Comparison of ENCODE assay signal across 17 cellular contexts in the genomic region with DNA sequence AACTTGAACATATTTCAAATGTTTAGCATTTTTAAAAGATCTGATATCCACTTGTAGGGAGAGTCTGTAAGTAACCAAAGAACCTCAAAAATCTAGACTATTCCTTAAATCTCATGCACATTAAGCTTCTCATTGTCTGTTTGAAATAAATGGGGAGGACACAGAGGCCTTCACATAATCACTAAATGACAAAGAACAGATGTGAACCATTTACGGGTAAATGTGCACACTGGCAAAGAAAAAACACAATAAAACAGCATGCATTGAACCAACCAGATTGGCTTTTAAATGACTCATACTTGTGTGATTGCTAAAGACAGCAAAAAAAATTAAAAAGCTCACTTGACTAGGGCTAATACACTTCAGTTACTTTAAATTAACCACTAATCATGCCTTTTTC.
DNase-seq lines count a peak whose midpoint lies in the region; ATAC-seq and TF ChIP-seq lines count a peak whose summit lies in the region.
"Had no signal": no experiment of that assay in that cellular context is flagged by ENCODE, and none has a peak within 500 bp of the region (broad histone marks: within the 10 kb centered on the region; RNA-seq: fewer than 3 reads in every experiment).

No MANE protein-coding gene starts in this region.

- no peak for TF ChIP-seq RAD21 in Ishikawa (IDR thresholded peaks at IDR 0.05; ENCODE audit: low read depth)

- intact Hi-C loops in prostate gland (cut with DNase I), result no loop called here

- H3K27ac Mint-ChIP-seq in WTC11, result no peak overlapping the region
- H3K27ac Mint-ChIP-seq: activated naive CD8-positive, alpha-beta T cell treated with anti-CD3 and anti-CD28 coated beads, Interleukin-2, amount 10 ng/mL, durations not matched to agents 7 days and 5 days had no signal

- H3K4me1 Mint-ChIP-seq in WTC11, result peaks cover 2% of the 10 kb centered on the region; the same call in 1 of the 2 replicates
- H3K4me1 Mint-ChIP-seq: activated naive CD8-positive, alpha-beta T cell treated with anti-CD3 and anti-CD28 coated beads, Interleukin-2, amount 10 ng/mL, durations not matched to agents 7 days and 5 days had no signal

- H3K9me3 ChIP-seq in prostate gland, result no peaks in the 10 kb centered on the region
- H3K9me3 ChIP-seq: uterus had no signal

- H3K27me3 ChIP-seq in prostate gland (replicated peaks; ENCODE audit: insufficient read depth), result no peaks in the 10 kb centered on the region
- H3K27me3 ChIP-seq: uterus had no signal

- H3K27me3 Mint-ChIP-seq in WTC11 (ENCODE audit: low read depth), result no peaks in the 10 kb centered on the region
- H3K27me3 Mint-ChIP-seq: activated naive CD8-positive, alpha-beta T cell treated with anti-CD3 and anti-CD28 coated beads, Interleukin-2, amount 10 ng/mL, durations not matched to agents 7 days and 5 days had no signal

- no peak for TF ChIP-seq POLR2A in prostate gland (IDR thresholded peaks at IDR 0.05)

- CTCF ChIA-PET in WTC11 (lab: Charles Lee), result no interaction called here

- ATAC-seq in WTC11, result no peak

- H3K36me3 ChIP-seq in prostate gland, result no peaks in the 10 kb centered on the region
- H3K36me3 ChIP-seq: uterus had no signal

- POLR2A ChIA-PET in WTC11 (lab: Charles Lee), result interaction anchor here (0.5 kb wide), 1 partner anchor 110 kb away, joined by 4 read pairs; no protein-coding TSS in a partner anchor

- no peaks in the 10 kb centered on the region for H3K4me1 ChIP-seq in prostate gland (replicated peaks)
- H3K4me1 ChIP-seq: uterus had no signal

- WGBS in prostate gland, result 24% methylated on average over 1 of the region's 1 CpG

- TF ChIP-seq CTCF in AG10803 (conservative IDR thresholded peaks at IDR 0.05; ENCODE audit: low read length) (no peak), WTC11 (IDR thresholded peaks at IDR 0.05) (no peak), prostate gland (IDR thresholded peaks at IDR 0.05) (no peak)

- H3K27ac ChIP-seq in prostate gland, result no peak overlapping the region
- H3K27ac ChIP-seq: dorsolateral prefrontal cortex, uterus had no signal

- DNase-seq in AG10803 (ENCODE audit: low read depth) (peak; percentile 82), WTC11 (ENCODE audit: low spot score) (no peak), left kidney (ENCODE audit: low read depth, low spot score) (peak; percentile 33), NCI-H128 (lab: John Stamatoyannopoulos, UW; ENCODE audit: unreplicated experiment) (no peak), prostate gland (ENCODE audit: low spot score) (no peak), cerebellar cortex (ENCODE audit: low spot score) (no peak)
- DNase-seq in stimulated activated CD4-positive, alpha-beta T cell treated with anti-CD3 and anti-CD28 coated beads, Interleukin-2, amount 100 ng/mL, for 24 hours, result no peak
- DNase-seq: activated CD4-positive, alpha-beta T cell treated with anti-CD3 and anti-CD28 coated beads for 4 hours; activated naive CD8-positive, alpha-beta T cell treated with anti-CD3 and anti-CD28 coated beads, Interleukin-2, amount 10 ng/mL, durations not matched to agents 7 days and 5 days; activated T-cell treated with anti-CD3 and anti-CD28 coated beads for 4 hours; dorsolateral prefrontal cortex; NCI-H1092; NCI-H526; stimulated activated naive CD4-positive, alpha-beta T cell treated with Interleukin-2 at 50 U/mL for 16 hours; uterus had no signal

- TF ChIP-seq EP300 in Ishikawa (IDR thresholded peaks at IDR 0.05; ENCODE audit: borderline replicate concordance), result no peak

- no peak overlapping the region for H3K4me3 ChIP-seq in AG10803 (ENCODE audit: low read length)
- H3K4me3 ChIP-seq in prostate gland, result no peak overlapping the region
- H3K4me3 ChIP-seq: dorsolateral prefrontal cortex, uterus had no signal

- peaks cover 5% of the 10 kb centered on the region; the same call in 1 of the 2 replicates for H3K9me3 Mint-ChIP-seq in WTC11
- H3K9me3 Mint-ChIP-seq: neural crest cell had no signal

- H3K36me3 Mint-ChIP-seq in WTC11, result no peaks in the 10 kb centered on the region
- H3K36me3 Mint-ChIP-seq: activated naive CD8-positive, alpha-beta T cell treated with anti-CD3 and anti-CD28 coated beads, Interleukin-2, amount 10 ng/mL, durations not matched to agents 7 days and 5 days had no signal

- H3K4me3 Mint-ChIP-seq in WTC11, result no peak overlapping the region
- H3K4me3 Mint-ChIP-seq: activated naive CD8-positive, alpha-beta T cell treated with anti-CD3 and anti-CD28 coated beads, Interleukin-2, amount 10 ng/mL, durations not matched to agents 7 days and 5 days; neural crest cell had no signal

TF ChIP-seq in Ishikawa, 13 proteins besides CTCF, POLR2A, EP300 and RAD21:
- TF ChIP-seq TAF1 (IDR thresholded peaks at IDR 0.05; ENCODE audit: low read depth) (no peak), CEBPB (IDR thresholded peaks at IDR 0.05) (peak; percentile 69)
- TF ChIP-seq, protein P1, sequence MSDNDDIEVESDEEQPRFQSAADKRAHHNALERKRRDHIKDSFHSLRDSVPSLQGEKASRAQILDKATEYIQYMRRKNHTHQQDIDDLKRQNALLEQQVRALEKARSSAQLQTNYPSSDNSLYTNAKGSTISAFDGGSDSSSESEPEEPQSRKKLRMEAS (IDR thresholded peaks at IDR 0.05), result no peak

TF ChIP-seq in WTC11, 78 proteins besides CTCF, POLR2A, EP300 and RAD21:
- TF ChIP-seq, protein P2, sequence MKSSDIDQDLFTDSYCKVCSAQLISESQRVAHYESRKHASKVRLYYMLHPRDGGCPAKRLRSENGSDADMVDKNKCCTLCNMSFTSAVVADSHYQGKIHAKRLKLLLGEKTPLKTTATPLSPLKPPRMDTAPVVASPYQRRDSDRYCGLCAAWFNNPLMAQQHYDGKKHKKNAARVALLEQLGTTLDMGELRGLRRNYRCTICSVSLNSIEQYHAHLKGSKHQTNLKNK (CRISPR knock-in tag; IDR thresholded peaks at IDR 0.05), result no peak
- TF ChIP-seq CBFB (CRISPR knock-in tag; IDR thresholded peaks at IDR 0.05; ENCODE audit: low read depth) (no peak), RORB (CRISPR knock-in tag; IDR thresholded peaks at IDR 0.05) (0 out of 2 replicates have a peak, but pooled peaks have one; percentile 41), ZNF671 (CRISPR knock-in tag; IDR thresholded peaks at IDR 0.05) (no peak), ESRRA (CRISPR knock-in tag; IDR thresholded peaks at IDR 0.05; ENCODE audit: borderline replicate concordance) (no peak), SMAD3 (CRISPR knock-in tag; IDR thresholded peaks at IDR 0.05; ENCODE audit: borderline replicate concordance) (no peak)
TF ChIP-seq in WTC11: peak in this region for 1.

Comparison
In these comparisons a context has a peak if more than half of its experiments do, and no peak if none do; other contexts are left out.
1. DNase-seq: peak in AG10803 (single experiment) and left kidney (single experiment); none in WTC11 (single experiment), NCI-H128 (single experiment), stimulated activated CD4-positive, alpha-beta T cell treated with anti-CD3 and anti-CD28 coated beads, Interleukin-2, amount 100 ng/mL, for 24 hours (0 of 2), prostate gland (single experiment) and cerebellar cortex (single experiment).